In genomic region chr14:57389646-57390036, GRCh38 we compare ENCODE assay signal across 8 cellular contexts. TPM values are rescaled to one million over a fixed set of nuclear protein-coding genes. Genes with fewer than 3 reads are reported as not detected.
DNase-seq lines count a peak whose midpoint lies in the region; ATAC-seq and TF ChIP-seq lines count a peak whose summit lies in the region.

No MANE protein-coding gene starts in this region.

- peak overlapping the region; percentile 90 for H3K4me3 Mint-ChIP-seq in T-helper 1 cell treated with Interleukin-12 subunit alpha and Interleukin-12 subunit beta and Interleukin-4 antibody, amounts not matched to agents 30 μg/mL and 1 μg/mL, for 36 hours
- peak overlapping the region; percentile 88 for H3K4me3 Mint-ChIP-seq in activated naive CD8-positive, alpha-beta T cell treated with anti-CD3 and anti-CD28 coated beads, Interleukin-2, amount 50 U/mL, for 24 hours

- peaks cover 34% of the 10 kb centered on the region for H3K4me1 ChIP-seq in suprapubic skin

- no peaks in the 10 kb centered on the region for H3K9me3 Mint-ChIP-seq in T-helper 1 cell treated with Interleukin-12 subunit alpha and Interleukin-12 subunit beta and Interleukin-4 antibody, amounts not matched to agents 30 μg/mL and 1 μg/mL, for 36 hours
- no peaks in the 10 kb centered on the region for H3K9me3 Mint-ChIP-seq in activated naive CD8-positive, alpha-beta T cell treated with anti-CD3 and anti-CD28 coated beads, Interleukin-2, amount 50 U/mL, for 24 hours

- no peak for TF ChIP-seq POLR2A in suprapubic skin (IDR thresholded peaks at IDR 0.05)

- H3K27me3 ChIP-seq in kidney epithelial cell (ENCODE audit: control insufficient read depth, insufficient read depth, low read length) (no peaks in the 10 kb centered on the region), suprapubic skin (no peaks in the 10 kb centered on the region)

- H3K4me1 Mint-ChIP-seq in T-helper 1 cell treated with Interleukin-12 subunit alpha and Interleukin-12 subunit beta and Interleukin-4 antibody, amounts not matched to agents 30 μg/mL and 1 μg/mL, for 36 hours (ENCODE audit: low read depth), result peaks cover 34% of the 10 kb centered on the region
- H3K4me1 Mint-ChIP-seq in activated naive CD8-positive, alpha-beta T cell treated with anti-CD3 and anti-CD28 coated beads, Interleukin-2, amount 50 U/mL, for 24 hours, result peaks cover 39% of the 10 kb centered on the region

- peaks cover 9% of the 10 kb centered on the region for H3K27me3 Mint-ChIP-seq in T-helper 1 cell treated with Interleukin-12 subunit alpha and Interleukin-12 subunit beta and Interleukin-4 antibody, amounts not matched to agents 30 μg/mL and 1 μg/mL, for 36 hours (ENCODE audit: low read depth)
- H3K27me3 Mint-ChIP-seq in activated naive CD8-positive, alpha-beta T cell treated with anti-CD3 and anti-CD28 coated beads, Interleukin-2, amount 50 U/mL, for 24 hours, result no peaks in the 10 kb centered on the region

- WGBS in suprapubic skin, result 43% methylated on average over 5 of the region's 5 CpGs

- H3K27ac Mint-ChIP-seq in T-helper 1 cell treated with Interleukin-12 subunit alpha and Interleukin-12 subunit beta and Interleukin-4 antibody, amounts not matched to agents 30 μg/mL and 1 μg/mL, for 36 hours, result peak overlapping the region; percentile 89
- H3K27ac Mint-ChIP-seq in activated naive CD8-positive, alpha-beta T cell treated with anti-CD3 and anti-CD28 coated beads, Interleukin-2, amount 50 U/mL, for 24 hours, result peak overlapping the region; percentile 96

- ATAC-seq in activated naive CD8-positive, alpha-beta T cell treated with anti-CD3 and anti-CD28 coated beads, Interleukin-2, amount 50 U/mL, for 24 hours, result peak; percentile 4
- no peak for ATAC-seq in HG02981 (IDR thresholded peaks at IDR 0.05; ENCODE audit: unreplicated experiment)
- ATAC-seq in HG03342 (IDR thresholded peaks at IDR 0.05; ENCODE audit: unreplicated experiment), result no peak

- TF ChIP-seq CTCF in kidney epithelial cell (IDR thresholded peaks at IDR 0.05; ENCODE audit: insufficient read depth, low read length, poor library complexity, severe bottlenecking) (no peak), suprapubic skin (IDR thresholded peaks at IDR 0.05) (no peak)

- H3K27ac ChIP-seq in suprapubic skin, result peak overlapping the region; percentile 94

- H3K36me3 ChIP-seq in kidney epithelial cell (ENCODE audit: control insufficient read depth, insufficient read depth, low read length) (no peaks in the 10 kb centered on the region), suprapubic skin (no peaks in the 10 kb centered on the region)

- peaks cover 8% of the 10 kb centered on the region for H3K36me3 Mint-ChIP-seq in T-helper 1 cell treated with Interleukin-12 subunit alpha and Interleukin-12 subunit beta and Interleukin-4 antibody, amounts not matched to agents 30 μg/mL and 1 μg/mL, for 36 hours (ENCODE audit: low read depth)
- peaks cover 27% of the 10 kb centered on the region for H3K36me3 Mint-ChIP-seq in activated naive CD8-positive, alpha-beta T cell treated with anti-CD3 and anti-CD28 coated beads, Interleukin-2, amount 50 U/mL, for 24 hours (ENCODE audit: low read depth)

- H3K9me3 ChIP-seq in suprapubic skin, result no peaks in the 10 kb centered on the region

- DNase-seq in T-helper 1 cell (no peak), HuH-7.5 (ENCODE audit: low spot score) (peak; percentile 6), kidney epithelial cell (ENCODE audit: low read depth) (no peak), suprapubic skin (ENCODE audit: low spot score in 2 of 2) (no peak)
- peak; percentile 14 for DNase-seq in activated naive CD8-positive, alpha-beta T cell treated with anti-CD3 and anti-CD28 coated beads, Interleukin-2, amount 50 U/mL, for 24 hours

- no peak for TF ChIP-seq EP300 in suprapubic skin (IDR thresholded peaks at IDR 0.05)

- peak overlapping the region; percentile 72 for H3K4me3 ChIP-seq in kidney epithelial cell (ENCODE audit: low read depth, low read length)
- peak overlapping the region; percentile 99 for H3K4me3 ChIP-seq in suprapubic skin

RNA-seq across cellular contexts. Expression of gene NAA30, which starts 0.7 kb away (rescaled TPM):
- total RNA-seq in kidney epithelial cell, result 21.4 and 24.0 TPM in 2 replicates
- 10 to 100 TPM; 11.6 to 17.7 (median 16.7) TPM for total RNA-seq in suprapubic skin

Comparison
In these comparisons a context has a peak if more than half of its experiments do, and no peak if none do; other contexts are left out.
1. DNase-seq: peak in HuH-7.5 (single experiment) and activated naive CD8-positive, alpha-beta T cell treated with anti-CD3 and anti-CD28 coated beads, Interleukin-2, amount 50 U/mL, for 24 hours (single experiment); none in T-helper 1 cell (0 of 5), kidney epithelial cell (single experiment) and suprapubic skin (0 of 2).